Comparison of ENCODE assay signal across 1 cellular context in the genomic region with DNA sequence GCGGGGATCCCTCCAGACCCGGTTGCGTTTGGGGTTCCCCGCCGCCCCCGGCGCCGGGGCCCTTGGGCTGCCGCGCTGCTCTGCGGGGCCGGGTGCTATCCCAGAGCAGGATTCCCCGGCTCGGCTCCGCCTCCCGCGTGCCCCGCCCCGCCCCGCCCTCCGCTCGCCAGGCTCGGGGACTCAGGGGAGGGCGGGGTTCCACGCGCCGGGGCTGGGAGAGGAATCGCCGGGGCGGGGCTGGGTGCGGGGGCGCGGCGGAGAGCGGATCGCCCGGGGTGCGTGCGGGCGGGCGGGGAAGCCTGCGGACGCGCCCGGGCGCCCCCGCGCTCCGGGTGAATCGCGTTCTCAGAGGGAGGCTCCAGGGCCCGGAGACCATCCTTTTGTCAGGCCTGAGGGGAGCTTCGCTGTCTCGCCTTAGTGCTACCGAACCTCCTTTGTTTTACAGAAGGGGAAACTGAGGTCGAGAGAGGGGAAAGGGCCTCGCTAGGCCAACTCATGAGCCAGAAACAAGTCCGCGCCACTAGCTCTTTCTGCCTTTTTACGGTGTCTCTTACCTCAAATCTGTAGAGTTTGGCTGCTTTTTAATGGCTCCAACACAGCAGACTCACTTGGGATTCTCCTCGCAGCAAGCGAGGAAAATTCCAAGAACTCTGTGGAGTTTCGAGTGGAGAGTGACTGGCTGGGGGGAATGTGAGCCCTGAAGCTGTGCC.
TF ChIP-seq lines count a peak whose summit lies in the region.

A gene (minus strand): TSS at position 82 of the 710 bp plus-strand sequence. CDS start 260 bp downstream, outside the sequence.

TF ChIP-seq in K562, 482 proteins besides CTCF, POLR2A, EP300 and RAD21 (continued from another document and continues in another):
- TF ChIP-seq, protein P1, sequence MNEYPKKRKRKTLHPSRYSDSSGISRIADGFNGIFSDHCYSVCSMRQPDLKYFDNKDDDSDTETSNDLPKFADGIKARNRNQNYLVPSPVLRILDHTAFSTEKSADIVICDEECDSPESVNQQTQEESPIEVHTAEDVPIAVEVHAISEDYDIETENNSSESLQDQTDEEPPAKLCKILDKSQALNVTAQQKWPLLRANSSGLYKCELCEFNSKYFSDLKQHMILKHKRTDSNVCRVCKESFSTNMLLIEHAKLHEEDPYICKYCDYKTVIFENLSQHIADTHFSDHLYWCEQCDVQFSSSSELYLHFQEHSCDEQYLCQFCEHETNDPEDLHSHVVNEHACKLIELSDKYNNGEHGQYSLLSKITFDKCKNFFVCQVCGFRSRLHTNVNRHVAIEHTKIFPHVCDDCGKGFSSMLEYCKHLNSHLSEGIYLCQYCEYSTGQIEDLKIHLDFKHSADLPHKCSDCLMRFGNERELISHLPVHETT (CRISPR knock-in tag; conservative IDR thresholded peaks at IDR 0.05 in 1 of 2, IDR thresholded peaks at IDR 0.05 in 1 of 2): no peak
- TF ChIP-seq XRCC5 (IDR thresholded peaks at IDR 0.05; ENCODE audit: low read depth, low read length) (no peak), ZKSCAN1 (IDR thresholded peaks at IDR 0.05; ENCODE audit: low read depth, low read length) (no peak), RBM25 (IDR thresholded peaks at IDR 0.05; ENCODE audit: low read depth, low read length, severe bottlenecking) (no peak), ZNF165 (CRISPR knock-in tag; IDR thresholded peaks at IDR 0.05; ENCODE audit: borderline replicate concordance) (no peak), MCM3 (IDR thresholded peaks at IDR 0.05) (no peak), CBX5 (IDR thresholded peaks at IDR 0.05; ENCODE audit: borderline replicate concordance, low read depth) (no peak), SUPT5H (IDR thresholded peaks at IDR 0.05) (no peak), RB1 (IDR thresholded peaks at IDR 0.05; ENCODE audit: low read depth) (peak; percentile 47), SOX6 (IDR thresholded peaks at IDR 0.05) (no peak), NCOA1 (IDR thresholded peaks at IDR 0.05; ENCODE audit: low read depth) (no peak), NCOA2 (IDR thresholded peaks at IDR 0.05; ENCODE audit: partially characterized antibody in 2 of 2) (no peak), MIER1 (IDR thresholded peaks at IDR 0.05; ENCODE audit: low read depth) (no peak), ZNF121 (CRISPR knock-in tag; conservative IDR thresholded peaks at IDR 0.05) (no peak), FOXK2 (conservative IDR thresholded peaks at IDR 0.05 in 1 of 2, IDR thresholded peaks at IDR 0.05 in 1 of 2; ENCODE audit: low read depth in 2 of 2) (no peak), ETV1 (tag; conservative IDR thresholded peaks at IDR 0.05; ENCODE audit: low read depth) (no peak), ZNF274 (IDR thresholded peaks at IDR 0.05; ENCODE audit: borderline replicate concordance, low read depth, low read length) (no peak), POLR2H (tag; IDR thresholded peaks at IDR 0.05; ENCODE audit: low read depth) (no peak), SMC3 (conservative IDR thresholded peaks at IDR 0.05; ENCODE audit: insufficient read depth, low read depth, low read length) (no peak), TBP (optimal IDR thresholded peaks at IDR 0.05; ENCODE audit: low read depth, low read length) (peak; percentile 52), ETV5 (CRISPR knock-in tag; IDR thresholded peaks at IDR 0.05; ENCODE audit: low read depth) (no peak), CBX3 (IDR thresholded peaks at IDR 0.05; ENCODE audit: borderline replicate concordance in 1 of 2, low read length in 2 of 2) (no peak), ZNF408 (CRISPR knock-in tag; IDR thresholded peaks at IDR 0.05; ENCODE audit: low read depth) (no peak), TAF15 (IDR thresholded peaks at IDR 0.05; ENCODE audit: low read depth, low read length) (no peak), PYGO2 (tag; IDR thresholded peaks at IDR 0.05) (no peak), EWSR1 (IDR thresholded peaks at IDR 0.05; ENCODE audit: borderline replicate concordance, low read depth, partially characterized antibody) (no peak), NFE2L1 (tag; IDR thresholded peaks at IDR 0.05; ENCODE audit: borderline replicate concordance, low read depth) (no peak), TFAM (CRISPR knock-in tag; conservative IDR thresholded peaks at IDR 0.05) (no peak), RBFOX2 (IDR thresholded peaks at IDR 0.05; ENCODE audit: low read depth, low read length) (peak; percentile 40), CBX1 (IDR thresholded peaks at IDR 0.05; ENCODE audit: low read depth) (no peak; the same call in 1 of the 2 replicates), EGR1 (conservative IDR thresholded peaks at IDR 0.05) (peak; percentile 68), ELF2 (CRISPR knock-in tag; IDR thresholded peaks at IDR 0.05) (no peak), CCNT2 (IDR thresholded peaks at IDR 0.05; ENCODE audit: borderline replicate concordance, extremely low read depth, insufficient read length, low read depth, low read length) (peak; percentile 65)
- TF ChIP-seq, protein P2, sequence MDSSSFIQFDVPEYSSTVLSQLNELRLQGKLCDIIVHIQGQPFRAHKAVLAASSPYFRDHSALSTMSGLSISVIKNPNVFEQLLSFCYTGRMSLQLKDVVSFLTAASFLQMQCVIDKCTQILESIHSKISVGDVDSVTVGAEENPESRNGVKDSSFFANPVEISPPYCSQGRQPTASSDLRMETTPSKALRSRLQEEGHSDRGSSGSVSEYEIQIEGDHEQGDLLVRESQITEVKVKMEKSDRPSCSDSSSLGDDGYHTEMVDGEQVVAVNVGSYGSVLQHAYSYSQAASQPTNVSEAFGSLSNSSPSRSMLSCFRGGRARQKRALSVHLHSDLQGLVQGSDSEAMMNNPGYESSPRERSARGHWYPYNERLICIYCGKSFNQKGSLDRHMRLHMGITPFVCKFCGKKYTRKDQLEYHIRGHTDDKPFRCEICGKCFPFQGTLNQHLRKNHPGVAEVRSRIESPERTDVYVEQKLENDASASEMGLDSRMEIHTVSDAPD (CRISPR knock-in tag; IDR thresholded peaks at IDR 0.05): no peak
- TF ChIP-seq, protein P3, sequence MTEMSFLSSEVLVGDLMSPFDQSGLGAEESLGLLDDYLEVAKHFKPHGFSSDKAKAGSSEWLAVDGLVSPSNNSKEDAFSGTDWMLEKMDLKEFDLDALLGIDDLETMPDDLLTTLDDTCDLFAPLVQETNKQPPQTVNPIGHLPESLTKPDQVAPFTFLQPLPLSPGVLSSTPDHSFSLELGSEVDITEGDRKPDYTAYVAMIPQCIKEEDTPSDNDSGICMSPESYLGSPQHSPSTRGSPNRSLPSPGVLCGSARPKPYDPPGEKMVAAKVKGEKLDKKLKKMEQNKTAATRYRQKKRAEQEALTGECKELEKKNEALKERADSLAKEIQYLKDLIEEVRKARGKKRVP (CRISPR knock-in tag; IDR thresholded peaks at IDR 0.05): no peak
- TF ChIP-seq, protein P4, sequence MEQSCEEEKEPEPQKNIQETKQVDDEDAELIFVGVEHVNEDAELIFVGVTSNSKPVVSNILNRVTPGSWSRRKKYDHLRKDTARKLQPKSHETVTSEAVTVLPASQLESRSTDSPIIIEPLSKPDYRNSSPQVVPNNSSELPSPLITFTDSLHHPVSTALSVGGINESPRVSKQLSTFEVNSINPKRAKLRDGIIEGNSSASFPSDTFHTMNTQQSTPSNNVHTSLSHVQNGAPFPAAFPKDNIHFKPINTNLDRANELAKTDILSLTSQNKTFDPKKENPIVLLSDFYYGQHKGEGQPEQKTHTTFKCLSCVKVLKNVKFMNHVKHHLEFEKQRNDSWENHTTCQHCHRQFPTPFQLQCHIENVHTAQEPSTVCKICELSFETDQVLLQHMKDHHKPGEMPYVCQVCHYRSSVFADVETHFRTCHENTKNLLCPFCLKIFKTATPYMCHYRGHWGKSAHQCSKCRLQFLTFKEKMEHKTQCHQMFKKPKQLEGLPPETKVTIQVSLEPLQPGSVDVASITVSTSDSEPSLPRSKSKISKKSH (CRISPR knock-in tag; IDR thresholded peaks at IDR 0.05): no peak
- TF ChIP-seq, protein P5, sequence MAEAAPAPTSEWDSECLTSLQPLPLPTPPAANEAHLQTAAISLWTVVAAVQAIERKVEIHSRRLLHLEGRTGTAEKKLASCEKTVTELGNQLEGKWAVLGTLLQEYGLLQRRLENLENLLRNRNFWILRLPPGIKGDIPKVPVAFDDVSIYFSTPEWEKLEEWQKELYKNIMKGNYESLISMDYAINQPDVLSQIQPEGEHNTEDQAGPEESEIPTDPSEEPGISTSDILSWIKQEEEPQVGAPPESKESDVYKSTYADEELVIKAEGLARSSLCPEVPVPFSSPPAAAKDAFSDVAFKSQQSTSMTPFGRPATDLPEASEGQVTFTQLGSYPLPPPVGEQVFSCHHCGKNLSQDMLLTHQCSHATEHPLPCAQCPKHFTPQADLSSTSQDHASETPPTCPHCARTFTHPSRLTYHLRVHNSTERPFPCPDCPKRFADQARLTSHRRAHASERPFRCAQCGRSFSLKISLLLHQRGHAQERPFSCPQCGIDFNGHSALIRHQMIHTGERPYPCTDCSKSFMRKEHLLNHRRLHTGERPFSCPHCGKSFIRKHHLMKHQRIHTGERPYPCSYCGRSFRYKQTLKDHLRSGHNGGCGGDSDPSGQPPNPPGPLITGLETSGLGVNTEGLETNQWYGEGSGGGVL (CRISPR knock-in tag; IDR thresholded peaks at IDR 0.05): no peak
- TF ChIP-seq, protein P6, sequence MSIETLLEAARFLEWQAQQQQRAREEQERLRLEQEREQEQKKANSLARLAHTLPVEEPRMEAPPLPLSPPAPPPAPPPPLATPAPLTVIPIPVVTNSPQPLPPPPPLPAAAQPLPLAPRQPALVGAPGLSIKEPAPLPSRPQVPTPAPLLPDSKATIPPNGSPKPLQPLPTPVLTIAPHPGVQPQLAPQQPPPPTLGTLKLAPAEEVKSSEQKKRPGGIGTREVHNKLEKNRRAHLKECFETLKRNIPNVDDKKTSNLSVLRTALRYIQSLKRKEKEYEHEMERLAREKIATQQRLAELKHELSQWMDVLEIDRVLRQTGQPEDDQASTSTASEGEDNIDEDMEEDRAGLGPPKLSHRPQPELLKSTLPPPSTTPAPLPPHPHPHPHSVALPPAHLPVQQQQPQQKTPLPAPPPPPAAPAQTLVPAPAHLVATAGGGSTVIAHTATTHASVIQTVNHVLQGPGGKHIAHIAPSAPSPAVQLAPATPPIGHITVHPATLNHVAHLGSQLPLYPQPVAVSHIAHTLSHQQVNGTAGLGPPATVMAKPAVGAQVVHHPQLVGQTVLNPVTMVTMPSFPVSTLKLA (conservative IDR thresholded peaks at IDR 0.05): peak in 1 of 2 experiments; percentile 50; a peak in 1 of 4 replicates
- TF ChIP-seq, protein P7, sequence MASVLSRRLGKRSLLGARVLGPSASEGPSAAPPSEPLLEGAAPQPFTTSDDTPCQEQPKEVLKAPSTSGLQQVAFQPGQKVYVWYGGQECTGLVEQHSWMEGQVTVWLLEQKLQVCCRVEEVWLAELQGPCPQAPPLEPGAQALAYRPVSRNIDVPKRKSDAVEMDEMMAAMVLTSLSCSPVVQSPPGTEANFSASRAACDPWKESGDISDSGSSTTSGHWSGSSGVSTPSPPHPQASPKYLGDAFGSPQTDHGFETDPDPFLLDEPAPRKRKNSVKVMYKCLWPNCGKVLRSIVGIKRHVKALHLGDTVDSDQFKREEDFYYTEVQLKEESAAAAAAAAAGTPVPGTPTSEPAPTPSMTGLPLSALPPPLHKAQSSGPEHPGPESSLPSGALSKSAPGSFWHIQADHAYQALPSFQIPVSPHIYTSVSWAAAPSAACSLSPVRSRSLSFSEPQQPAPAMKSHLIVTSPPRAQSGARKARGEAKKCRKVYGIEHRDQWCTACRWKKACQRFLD (CRISPR knock-in tag; IDR thresholded peaks at IDR 0.05): no peak
- TF ChIP-seq, protein P8, sequence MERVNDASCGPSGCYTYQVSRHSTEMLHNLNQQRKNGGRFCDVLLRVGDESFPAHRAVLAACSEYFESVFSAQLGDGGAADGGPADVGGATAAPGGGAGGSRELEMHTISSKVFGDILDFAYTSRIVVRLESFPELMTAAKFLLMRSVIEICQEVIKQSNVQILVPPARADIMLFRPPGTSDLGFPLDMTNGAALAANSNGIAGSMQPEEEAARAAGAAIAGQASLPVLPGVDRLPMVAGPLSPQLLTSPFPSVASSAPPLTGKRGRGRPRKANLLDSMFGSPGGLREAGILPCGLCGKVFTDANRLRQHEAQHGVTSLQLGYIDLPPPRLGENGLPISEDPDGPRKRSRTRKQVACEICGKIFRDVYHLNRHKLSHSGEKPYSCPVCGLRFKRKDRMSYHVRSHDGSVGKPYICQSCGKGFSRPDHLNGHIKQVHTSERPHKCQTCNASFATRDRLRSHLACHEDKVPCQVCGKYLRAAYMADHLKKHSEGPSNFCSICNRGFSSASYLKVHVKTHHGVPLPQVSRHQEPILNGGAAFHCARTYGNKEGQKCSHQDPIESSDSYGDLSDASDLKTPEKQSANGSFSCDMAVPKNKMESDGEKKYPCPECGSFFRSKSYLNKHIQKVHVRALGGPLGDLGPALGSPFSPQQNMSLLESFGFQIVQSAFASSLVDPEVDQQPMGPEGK (CRISPR knock-in tag; IDR thresholded peaks at IDR 0.05; ENCODE audit: borderline replicate concordance): no peak
- TF ChIP-seq, protein P9, sequence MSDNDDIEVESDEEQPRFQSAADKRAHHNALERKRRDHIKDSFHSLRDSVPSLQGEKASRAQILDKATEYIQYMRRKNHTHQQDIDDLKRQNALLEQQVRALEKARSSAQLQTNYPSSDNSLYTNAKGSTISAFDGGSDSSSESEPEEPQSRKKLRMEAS (CRISPR knock-in tag; IDR thresholded peaks at IDR 0.05): peak; percentile 13; the same call in 1 of the 2 replicates
- TF ChIP-seq, protein P10, sequence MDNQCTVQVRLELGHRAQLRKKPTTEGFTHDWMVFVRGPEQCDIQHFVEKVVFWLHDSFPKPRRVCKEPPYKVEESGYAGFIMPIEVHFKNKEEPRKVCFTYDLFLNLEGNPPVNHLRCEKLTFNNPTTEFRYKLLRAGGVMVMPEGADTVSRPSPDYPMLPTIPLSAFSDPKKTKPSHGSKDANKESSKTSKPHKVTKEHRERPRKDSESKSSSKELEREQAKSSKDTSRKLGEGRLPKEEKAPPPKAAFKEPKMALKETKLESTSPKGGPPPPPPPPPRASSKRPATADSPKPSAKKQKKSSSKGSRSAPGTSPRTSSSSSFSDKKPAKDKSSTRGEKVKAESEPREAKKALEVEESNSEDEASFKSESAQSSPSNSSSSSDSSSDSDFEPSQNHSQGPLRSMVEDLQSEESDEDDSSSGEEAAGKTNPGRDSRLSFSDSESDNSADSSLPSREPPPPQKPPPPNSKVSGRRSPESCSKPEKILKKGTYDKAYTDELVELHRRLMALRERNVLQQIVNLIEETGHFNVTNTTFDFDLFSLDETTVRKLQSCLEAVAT (IDR thresholded peaks at IDR 0.05): no peak
- TF ChIP-seq, protein P11, sequence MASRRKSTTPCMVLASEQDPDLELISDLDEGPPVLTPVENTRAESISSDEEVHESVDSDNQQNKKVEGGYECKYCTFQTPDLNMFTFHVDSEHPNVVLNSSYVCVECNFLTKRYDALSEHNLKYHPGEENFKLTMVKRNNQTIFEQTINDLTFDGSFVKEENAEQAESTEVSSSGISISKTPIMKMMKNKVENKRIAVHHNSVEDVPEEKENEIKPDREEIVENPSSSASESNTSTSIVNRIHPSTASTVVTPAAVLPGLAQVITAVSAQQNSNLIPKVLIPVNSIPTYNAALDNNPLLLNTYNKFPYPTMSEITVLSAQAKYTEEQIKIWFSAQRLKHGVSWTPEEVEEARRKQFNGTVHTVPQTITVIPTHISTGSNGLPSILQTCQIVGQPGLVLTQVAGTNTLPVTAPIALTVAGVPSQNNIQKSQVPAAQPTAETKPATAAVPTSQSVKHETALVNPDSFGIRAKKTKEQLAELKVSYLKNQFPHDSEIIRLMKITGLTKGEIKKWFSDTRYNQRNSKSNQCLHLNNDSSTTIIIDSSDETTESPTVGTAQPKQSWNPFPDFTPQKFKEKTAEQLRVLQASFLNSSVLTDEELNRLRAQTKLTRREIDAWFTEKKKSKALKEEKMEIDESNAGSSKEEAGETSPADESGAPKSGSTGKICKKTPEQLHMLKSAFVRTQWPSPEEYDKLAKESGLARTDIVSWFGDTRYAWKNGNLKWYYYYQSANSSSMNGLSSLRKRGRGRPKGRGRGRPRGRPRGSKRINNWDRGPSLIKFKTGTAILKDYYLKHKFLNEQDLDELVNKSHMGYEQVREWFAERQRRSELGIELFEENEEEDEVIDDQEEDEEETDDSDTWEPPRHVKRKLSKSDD (conservative IDR thresholded peaks at IDR 0.05; ENCODE audit: low read length): no peak
